In the genomic region with DNA sequence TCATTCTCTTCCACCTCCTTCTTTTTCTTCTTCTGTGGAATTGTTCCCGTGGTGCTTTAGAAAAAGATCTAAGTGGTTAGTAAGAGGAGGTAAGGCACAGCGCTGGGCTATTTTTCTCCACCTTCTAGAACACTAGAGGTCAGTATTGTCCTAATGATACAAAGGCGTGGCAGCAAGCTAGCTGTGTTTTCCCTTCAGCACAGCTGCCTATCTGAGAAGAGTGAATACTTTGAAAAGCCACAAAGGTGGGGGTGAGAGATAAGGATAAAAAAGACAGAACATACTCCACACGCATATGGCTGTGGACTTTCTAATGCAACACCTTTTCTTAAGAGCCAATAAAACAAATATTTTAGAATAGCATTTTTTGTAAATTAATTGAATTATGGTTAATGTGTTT, we compare ENCODE assay signal across 8 cellular contexts. TPM values are rescaled to one million over a fixed set of nuclear protein-coding genes. Genes with fewer than 3 reads are reported as not detected.
DNase-seq lines count a peak whose midpoint lies in the region; ATAC-seq and TF ChIP-seq lines count a peak whose summit lies in the region.

No MANE protein-coding gene starts in this region.

- peak; percentile 87 for ATAC-seq in GM21619 (IDR thresholded peaks at IDR 0.05; ENCODE audit: unreplicated experiment)
- ATAC-seq in HG02981 (IDR thresholded peaks at IDR 0.05; ENCODE audit: unreplicated experiment): no peak

- no peaks in the 10 kb centered on the region for H3K36me3 ChIP-seq in colonic mucosa
- H3K36me3 ChIP-seq in ascending aorta: no peaks in the 10 kb centered on the region

- H3K27ac ChIP-seq in colonic mucosa (no peak overlapping the region), ascending aorta (no peak overlapping the region)

- H3K4me3 ChIP-seq in colonic mucosa (no peak overlapping the region), ascending aorta (no peak overlapping the region)

- peaks cover 13% of the 10 kb centered on the region for H3K4me1 Mint-ChIP-seq in mesothelial cell of epicardium

- no peaks in the 10 kb centered on the region for H3K9me3 Mint-ChIP-seq in mesothelial cell of epicardium

- H3K27me3 ChIP-seq in colonic mucosa (peaks cover 8% of the 10 kb centered on the region), ascending aorta (no peaks in the 10 kb centered on the region)

- no peak overlapping the region for H3K27ac Mint-ChIP-seq in mesothelial cell of epicardium

- intact Hi-C loops in colonic mucosa (cut with DNase I) (loop anchor here (5.0 kb wide), 1 partner anchor 785 kb away; no protein-coding TSS in a partner anchor), ascending aorta (cut with DNase I) (no loop called here)

- no peak overlapping the region for H3K4me3 Mint-ChIP-seq in mesothelial cell of epicardium

- no peaks in the 10 kb centered on the region for H3K4me1 ChIP-seq in colonic mucosa
- H3K4me1 ChIP-seq in ascending aorta: no peaks in the 10 kb centered on the region

- peak; percentile 6 for DNase-seq in EL
- peak; percentile 27 for DNase-seq in KG1 (lab: John Stamatoyannopoulos, UW)
- peak; percentile 41 for DNase-seq in NOMO-1 treated with DMSO at 0.1 percent for 48 hours (lab: John Stamatoyannopoulos, UW; ENCODE audit: unreplicated experiment)
- no peak for DNase-seq in colonic mucosa
- no peak for DNase-seq in mesothelial cell of epicardium (ENCODE audit: low spot score in 2 of 2, unreplicated experiment in 2 of 2)
- no peak for DNase-seq in ascending aorta (ENCODE audit: low spot score in 2 of 2)

- H3K9ac ChIP-seq in colonic mucosa (ENCODE audit: low read depth in 2 of 2, low read length in 2 of 2): no peak overlapping the region

- TF ChIP-seq CTCF in colonic mucosa (IDR thresholded peaks at IDR 0.05) (peak; percentile 39), mesothelial cell of epicardium (IDR thresholded peaks at IDR 0.05; ENCODE audit: unreplicated experiment) (peak; percentile 45), ascending aorta (IDR thresholded peaks at IDR 0.05) (peak in 1 of 3 experiments; percentile 31)

- peaks cover 63% of the 10 kb centered on the region for H3K27me3 Mint-ChIP-seq in mesothelial cell of epicardium (ENCODE audit: low read depth)

- no peaks in the 10 kb centered on the region for H3K36me3 Mint-ChIP-seq in mesothelial cell of epicardium

- H3K9me3 ChIP-seq in colonic mucosa (no peaks in the 10 kb centered on the region), ascending aorta (no peaks in the 10 kb centered on the region)

RNA-seq across cellular contexts. Expression of gene CNTNAP5, which starts 2.1 kb away (rescaled TPM):
- total RNA-seq in colonic mucosa (under 1 TPM in 1 of 2 donors, not detected in 1; 0.35 TPM), mesothelial cell of epicardium (0.22 to 1.1 TPM (median 0.29 TPM) in 3 replicates), ascending aorta (not detected)

Comparison
In these comparisons a context has a peak if more than half of its experiments do, and no peak if none do; other contexts are left out.
1. DNase-seq: peak in EL (single experiment), KG1 (single experiment) and NOMO-1 treated with DMSO at 0.1 percent for 48 hours (single experiment); none in colonic mucosa (single experiment), mesothelial cell of epicardium (0 of 2) and ascending aorta (0 of 2).